Comparison of ENCODE assay signal across 8 cellular contexts in genomic region chr1:184866991-184867788, GRCh38.
DNase-seq lines count a peak whose midpoint lies in the region; ATAC-seq and TF ChIP-seq lines count a peak whose summit lies in the region.

No MANE protein-coding gene starts in this region.

- no peaks in the 10 kb centered on the region for H3K9me2 ChIP-seq in PC-9 (ENCODE audit: insufficient read depth)

- no peaks in the 10 kb centered on the region for H4K20me1 ChIP-seq in PC-9 (ENCODE audit: insufficient read depth)

- no peak for TF ChIP-seq CTCF in PC-9 (conservative IDR thresholded peaks at IDR 0.05)
- no peak for TF ChIP-seq CTCF in BE2C (IDR thresholded peaks at IDR 0.05; ENCODE audit: low read depth, low read length)

- H3K36me3 ChIP-seq in PC-9 (ENCODE audit: low read depth) = no peaks in the 10 kb centered on the region
- no peaks in the 10 kb centered on the region for H3K36me3 ChIP-seq in BE2C

- H2AFZ ChIP-seq in PC-9 = no peak overlapping the region

- H3K79me2 ChIP-seq in PC-9 (ENCODE audit: low read depth) = no peaks in the 10 kb centered on the region

- H3K4me3 ChIP-seq in PC-9 (no peak overlapping the region), BE2C (ENCODE audit: low read depth, low read length) (no peak overlapping the region)

- peaks cover 11% of the 10 kb centered on the region for H3F3A ChIP-seq in PC-9 (ENCODE audit: insufficient read depth, low read depth)

- intact Hi-C loops in PC-9 (cut with micrococcal nuclease; ENCODE audit: unreplicated experiment) = no loop called here

- peak overlapping the region; percentile 8; the same call in 1 of the 2 replicates for H3K4me2 ChIP-seq in PC-9

- in situ Hi-C loops in G401 (cut with HindIII; ENCODE audit: low sequenced_read_pairs) = no loop called here

- no peaks in the 10 kb centered on the region for H3K9me3 ChIP-seq in PC-9 (ENCODE audit: insufficient read depth, low read depth)
- H3K9me3 ChIP-seq in BE2C = no peaks in the 10 kb centered on the region

- H3K27me3 ChIP-seq in PC-9 (ENCODE audit: insufficient read depth, low read depth) (no peaks in the 10 kb centered on the region), BE2C (peaks cover 7% of the 10 kb centered on the region)

- DNase-seq in PC-9 (peak; percentile 14 to 84), amniotic epithelial cell (ENCODE audit: low read depth) (peak; percentile 99), mucosa of gallbladder (ENCODE audit: low spot score) (peak; percentile 24), SW 1271 (lab: John Stamatoyannopoulos, UW) (no peak), G401 (ENCODE audit: low spot score) (no peak), BE2C (no peak)

- POLR2A ChIA-PET in PC-9 (lab: Charles Lee; ENCODE audit: unreplicated experiment) = interaction anchor here (0.5 to 0.6 kb wide), 3 partner anchors 63 to 114 kb away, joined by 3 to 4 read pairs (median 4); no protein-coding TSS in a partner anchor

- ATAC-seq in GM18508 (IDR thresholded peaks at IDR 0.05; ENCODE audit: insufficient read depth, unreplicated experiment) (peak; percentile 93), HG02798 (IDR thresholded peaks at IDR 0.05; ENCODE audit: poor library complexity, unreplicated experiment) (peak; percentile 94)

- CTCF ChIA-PET in PC-9 (lab: Charles Lee) = interaction anchor here (0.6 kb wide), 1 partner anchor 785 kb away, joined by 3 read pairs; no protein-coding TSS in a partner anchor

- no TSS peak for BruUV-seq in PC-9 (replicated peaks; lab: Mats Ljungman, UMichigan)

- 0 out of 2 replicates have a peak overlapping the region, but pooled peaks have one; percentile 3 for H3K27ac ChIP-seq in PC-9

- peaks cover 12% of the 10 kb centered on the region for H3K4me1 ChIP-seq in PC-9 (replicated peaks; ENCODE audit: insufficient read depth)
- H3K4me1 ChIP-seq in BE2C = no peaks in the 10 kb centered on the region

Comparison
In these comparisons a context has a peak if more than half of its experiments do, and no peak if none do; other contexts are left out.
1. DNase-seq: peak in PC-9 (2 of 2), amniotic epithelial cell (single experiment) and mucosa of gallbladder (single experiment); none in SW 1271 (0 of 2), G401 (single experiment) and BE2C (single experiment).